Comparison of ENCODE assay signal across 8 cellular contexts in the genomic region with DNA sequence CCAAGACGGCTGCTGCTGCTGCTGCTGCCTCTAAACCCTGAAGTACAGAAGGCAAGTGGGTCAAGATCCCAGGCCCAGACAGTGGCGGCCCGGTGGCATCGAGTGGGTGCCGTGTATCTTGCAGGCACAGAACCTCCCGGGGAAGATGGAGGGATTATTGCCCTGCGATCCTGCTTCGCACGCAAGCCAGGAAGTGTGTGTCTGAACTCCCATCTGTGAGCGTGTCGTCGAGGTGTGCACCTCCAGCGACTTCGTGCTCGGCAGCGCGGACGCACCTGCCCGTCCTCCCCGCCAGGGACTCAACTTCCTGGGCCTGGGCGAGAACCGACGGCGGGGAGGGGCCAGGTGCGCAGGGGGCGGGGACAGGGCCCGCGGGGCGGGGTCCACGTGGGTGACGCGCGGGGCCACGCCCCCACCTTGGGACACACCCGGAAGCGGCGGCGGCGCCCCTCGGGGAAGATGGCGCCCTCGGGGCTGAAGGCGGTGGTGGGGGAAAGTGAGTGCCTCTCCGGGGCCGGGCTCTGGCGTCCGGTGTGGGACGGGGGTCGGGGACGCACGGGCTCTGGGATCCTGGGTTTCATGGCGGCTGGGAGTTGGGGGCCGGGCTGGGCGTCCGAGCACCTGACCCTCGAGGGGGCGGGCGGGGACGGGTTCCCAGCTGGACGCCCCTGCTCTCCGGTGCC. TPM values are rescaled to one million over a fixed set of nuclear protein-coding genes. Genes with fewer than 3 reads are reported as not detected.
A peak's percentile ranks its signal among the peaks of the same experiment; 100 is the strongest.
DNase-seq lines count a peak whose midpoint lies in the region; ATAC-seq and TF ChIP-seq lines count a peak whose summit lies in the region.

TSS of gene STXBP2 (plus strand) at position 420 of the 683 bp plus-strand sequence. CDS start at position 460, 40 bp downstream.

- TF ChIP-seq CTCF in left lung (IDR thresholded peaks at IDR 0.05) = peak in 1 of 2 donors; percentile 48

- H3K27ac ChIP-seq in left lung = peak within 1 kb of the TSS; percentile 86 to 95

- peaks cover 0 to 28% of the 10 kb centered on the region in 2 donors for H3K4me1 ChIP-seq in left lung

- peaks cover 0 to 25% of the 10 kb centered on the region in 2 donors for H3K36me3 ChIP-seq in left lung

- DNase-seq in Daoy (ENCODE audit: low read depth) = peak; percentile 82
- peak; percentile 73 to 76 for DNase-seq in NCI-H2081 (lab: John Stamatoyannopoulos, UW)
- DNase-seq in central memory CD4-positive, alpha-beta T cell = peak; percentile 90
- peak; percentile 85 to 96 for DNase-seq in left lung
- peak; percentile 85 for DNase-seq in stimulated activated CD8-positive, alpha-beta memory T cell treated with anti-CD3 and anti-CD28 coated beads, Interleukin-12 subunit alpha, Interleukin-12 subunit beta, amount 100 ng/mL, for 1 hour (ENCODE audit: low read depth)
- no peak for DNase-seq in foreskin melanocyte

- no peaks in the 10 kb centered on the region for H3K9me3 ChIP-seq in left lung

- peaks cover 0 to 29% of the 10 kb centered on the region in 2 donors for H3K27me3 ChIP-seq in left lung

- H3K4me3 ChIP-seq in left lung = peak within 1 kb of the TSS; percentile 60 to 90

- ATAC-seq in HG02588 (IDR thresholded peaks at IDR 0.05; ENCODE audit: unreplicated experiment) (peak; percentile 64), left lung (peak; percentile 98)
- peak; percentile 94 to 95 for ATAC-seq in activated CD4-positive, CD25-positive, alpha-beta regulatory T cell treated with anti-CD3 and anti-CD28 coated beads, Interleukin-2, amount 50 U/mL, for 24 hours

- intact Hi-C loops in left lung (cut with DNase I) = no loop called here

RNA-seq across cellular contexts. Expression of gene STXBP2, which starts in this region (rescaled TPM):
- 11.7 and 15.8 TPM in 2 replicates for total RNA-seq in Daoy (2014; rRNA removed; shearing (Covaris generic))
- 100 to 1,000 TPM; 153 to 277 TPM for total RNA-seq in left lung
